Comparison of ENCODE assay signal across 14 cellular contexts in the genomic region with DNA sequence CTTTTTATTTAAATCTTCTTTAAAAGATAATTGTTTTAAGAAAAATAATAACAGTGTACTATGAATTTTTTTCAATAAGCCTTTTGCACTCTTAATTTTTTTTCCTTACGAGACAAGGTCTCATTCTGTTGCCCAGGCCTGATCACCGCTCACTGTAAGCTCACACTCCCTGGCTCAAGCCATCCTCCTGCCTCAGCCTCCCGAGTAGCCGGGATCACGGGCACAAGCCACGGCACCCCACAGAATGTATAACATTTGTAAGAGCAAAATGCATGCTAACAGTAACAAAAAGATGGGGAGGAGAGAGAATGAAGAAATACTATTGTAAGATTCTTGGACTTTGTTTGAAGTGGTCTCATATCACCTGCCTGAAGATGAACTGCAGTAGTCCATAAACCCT.
"Had no signal": no experiment of that assay in that cellular context is flagged by ENCODE, and none has a peak within 500 bp of the region (broad histone marks: within the 10 kb centered on the region; RNA-seq: fewer than 3 reads in every experiment).

No MANE protein-coding gene starts in this region.

- DNase-seq: activated CD4-positive, alpha-beta memory T cell treated with anti-CD3 and anti-CD28 coated beads for 36 hours; activated CD8-positive, alpha-beta memory T cell treated with anti-CD3 and anti-CD28 coated beads, Interleukin-2, amount 10 ng/mL, durations not matched to agents 7 days and 5 days; activated naive CD4-positive, alpha-beta T cell treated with Interleukin-2 at 50 U/mL for 16 hours; central memory CD4-positive, alpha-beta T cell; effector memory CD4-positive, alpha-beta T cell; foreskin keratinocyte; naive thymus-derived CD4-positive, alpha-beta T cell; occipital lobe; stimulated activated CD4-positive, alpha-beta T cell treated with anti-CD3 and anti-CD28 coated beads, Interleukin-4, amount 100 ng/mL, for 1 hour; stimulated activated naive CD4-positive, alpha-beta T cell treated with Interleukin-2 at 50 U/mL for 16 hours; substantia nigra; tibial artery; WERI-Rb-1 had no signal

- H3K9me3 Mint-ChIP-seq: neural crest cell had no signal

- ATAC-seq: activated CD8-positive, alpha-beta memory T cell treated with anti-CD3 and anti-CD28 coated beads, Interleukin-2, amount 10 ng/mL, durations not matched to agents 7 days and 5 days; foreskin keratinocyte; naive thymus-derived CD4-positive, alpha-beta T cell had no signal

- H3K27ac Mint-ChIP-seq: activated CD4-positive, alpha-beta memory T cell treated with anti-CD3 and anti-CD28 coated beads for 36 hours had no signal

- H3K4me3 Mint-ChIP-seq: activated CD4-positive, alpha-beta memory T cell treated with anti-CD3 and anti-CD28 coated beads for 36 hours; activated CD8-positive, alpha-beta memory T cell treated with anti-CD3 and anti-CD28 coated beads, Interleukin-2, amount 10 ng/mL, durations not matched to agents 7 days and 5 days; naive thymus-derived CD4-positive, alpha-beta T cell; neural crest cell had no signal

- H3K27me3 Mint-ChIP-seq: activated CD4-positive, alpha-beta memory T cell treated with anti-CD3 and anti-CD28 coated beads for 36 hours; activated CD8-positive, alpha-beta memory T cell treated with anti-CD3 and anti-CD28 coated beads, Interleukin-2, amount 10 ng/mL, durations not matched to agents 7 days and 5 days; naive thymus-derived CD4-positive, alpha-beta T cell had no signal
